In genomic region chr3:30623375-30623774, GRCh38 we compare ENCODE assay signal across 13 cellular contexts.
DNase-seq lines count a peak whose midpoint lies in the region; ATAC-seq and TF ChIP-seq lines count a peak whose summit lies in the region.
"Had no signal": no experiment of that assay in that cellular context is flagged by ENCODE, and none has a peak within 500 bp of the region (broad histone marks: within the 10 kb centered on the region; RNA-seq: fewer than 3 reads in every experiment).

No MANE protein-coding gene starts in this region.

- peaks cover 55% of the 10 kb centered on the region for H3K36me3 Mint-ChIP-seq in activated naive CD4-positive, alpha-beta T cell treated with anti-CD3 and anti-CD28 coated beads, Interleukin-2, amount 50 U/mL, for 24 hours
- peaks cover 44% of the 10 kb centered on the region for H3K36me3 Mint-ChIP-seq in effector memory CD8-positive, alpha-beta T cell (ENCODE audit: insufficient read depth)

- H3K27ac ChIP-seq in RWPE2 (ENCODE audit: poor library complexity, severe bottlenecking) (peak overlapping the region; percentile 94), subcutaneous abdominal adipose tissue (ENCODE audit: low read depth, low read length) (peak overlapping the region; percentile 70)

- no peak for TF ChIP-seq CTCF in RWPE2 (IDR thresholded peaks at IDR 0.05; ENCODE audit: poor library complexity, severe bottlenecking)

- ATAC-seq in RWPE2 (ENCODE audit: low read depth) (no peak), GM21723 (IDR thresholded peaks at IDR 0.05; ENCODE audit: unreplicated experiment) (no peak), GM18861 (IDR thresholded peaks at IDR 0.05; ENCODE audit: unreplicated experiment) (no peak)
- ATAC-seq in effector memory CD8-positive, alpha-beta T cell (replicated peaks): no peak

- peak overlapping the region; percentile 86 for H3K4me3 Mint-ChIP-seq in activated naive CD4-positive, alpha-beta T cell treated with anti-CD3 and anti-CD28 coated beads, Interleukin-2, amount 50 U/mL, for 24 hours
- peak overlapping the region; percentile 68 to 73 for H3K4me3 Mint-ChIP-seq in effector memory CD8-positive, alpha-beta T cell

- H3K27me3 ChIP-seq in RWPE2 (ENCODE audit: insufficient read depth, poor library complexity, severe bottlenecking) (no peaks in the 10 kb centered on the region), subcutaneous abdominal adipose tissue (ENCODE audit: control insufficient read depth in 5 of 5, insufficient read depth in 4 of 5, low read length in 5 of 5) (no peaks in the 10 kb centered on the region)
- H3K27me3 ChIP-seq: BE2C had no signal

- no peaks in the 10 kb centered on the region for H3K9me3 ChIP-seq in RWPE2 (ENCODE audit: severe bottlenecking)
- H3K9me3 ChIP-seq in subcutaneous abdominal adipose tissue (ENCODE audit: control insufficient read depth in 5 of 5, low read length in 5 of 5): no peaks in the 10 kb centered on the region
- H3K9me3 ChIP-seq: BE2C had no signal

- H3K4me1 ChIP-seq in RWPE2 (ENCODE audit: insufficient read depth, poor library complexity, severe bottlenecking) (peaks cover 85% of the 10 kb centered on the region), subcutaneous abdominal adipose tissue (ENCODE audit: control insufficient read depth in 5 of 5, insufficient read depth in 5 of 5, low read length in 5 of 5) (peaks cover 9 to 82% (median 58%) of the 10 kb centered on the region in 5 donors)
- H3K4me1 ChIP-seq: BE2C had no signal

- H3K9me3 Mint-ChIP-seq in activated naive CD4-positive, alpha-beta T cell treated with anti-CD3 and anti-CD28 coated beads, Interleukin-2, amount 50 U/mL, for 24 hours: peaks cover 5% of the 10 kb centered on the region
- no peaks in the 10 kb centered on the region for H3K9me3 Mint-ChIP-seq in effector memory CD8-positive, alpha-beta T cell

- no peak for DNase-seq in activated naive CD4-positive, alpha-beta T cell treated with anti-CD3 and anti-CD28 coated beads, Interleukin-2, amount 50 U/mL, for 16 hours
- DNase-seq in RWPE2 (ENCODE audit: low spot score) (no peak), HUDEP-2 (lab: John Stamatoyannopoulos, UW; ENCODE audit: unreplicated experiment in 76 of 76) (no peak)
- no peak for DNase-seq in effector memory CD8-positive, alpha-beta T cell
- DNase-seq: BE2C, foreskin melanocyte, NCI-H1105, NCI-H510A, Right ventricle myocardium superior had no signal

- no peak overlapping the region for H3K9ac ChIP-seq in subcutaneous abdominal adipose tissue (ENCODE audit: low read length in 5 of 5)

- H3K27me3 Mint-ChIP-seq in activated naive CD4-positive, alpha-beta T cell treated with anti-CD3 and anti-CD28 coated beads, Interleukin-2, amount 50 U/mL, for 24 hours: no peaks in the 10 kb centered on the region
- H3K27me3 Mint-ChIP-seq in effector memory CD8-positive, alpha-beta T cell: no peaks in the 10 kb centered on the region

- H3K4me3 ChIP-seq in RWPE2 (ENCODE audit: severe bottlenecking) (no peak overlapping the region), subcutaneous abdominal adipose tissue (ENCODE audit: low read depth in 1 of 5, low read length in 5 of 5) (no peak overlapping the region)

- H3K36me3 ChIP-seq in RWPE2 (ENCODE audit: low read depth) (peaks cover 80% of the 10 kb centered on the region), subcutaneous abdominal adipose tissue (ENCODE audit: control insufficient read depth in 5 of 5, insufficient read depth in 5 of 5, low read length in 5 of 5) (peaks cover 0 to 20% (median 4%) of the 10 kb centered on the region in 5 donors)
- H3K36me3 ChIP-seq: BE2C had no signal

- peaks cover 93% of the 10 kb centered on the region for H3K4me1 Mint-ChIP-seq in activated naive CD4-positive, alpha-beta T cell treated with anti-CD3 and anti-CD28 coated beads, Interleukin-2, amount 50 U/mL, for 24 hours
- peaks cover 53 to 76% of the 10 kb centered on the region in 2 donors for H3K4me1 Mint-ChIP-seq in effector memory CD8-positive, alpha-beta T cell (ENCODE audit: low read depth in 2 of 2)

- H3K27ac Mint-ChIP-seq in activated naive CD4-positive, alpha-beta T cell treated with anti-CD3 and anti-CD28 coated beads, Interleukin-2, amount 50 U/mL, for 24 hours: peak overlapping the region; percentile 99
- H3K27ac Mint-ChIP-seq in effector memory CD8-positive, alpha-beta T cell: peak overlapping the region; percentile 82 to 88
